8 cellular contexts compared by ENCODE assay signal in genomic region chr2:97992836-97993825, GRCh38. TPM values are rescaled to one million over a fixed set of nuclear protein-coding genes. Genes with fewer than 3 reads are reported as not detected.
DNase-seq lines count a peak whose midpoint lies in the region; ATAC-seq and TF ChIP-seq lines count a peak whose summit lies in the region.

No MANE protein-coding gene starts in this region.

- H3K4me1 ChIP-seq in Loucy (ENCODE audit: insufficient read depth, low read length, poor library complexity, severe bottlenecking), result peaks cover 49% of the 10 kb centered on the region

- peak; percentile 27 for DNase-seq in EH (ENCODE audit: low read depth)
- no peak for DNase-seq in chondrocyte (ENCODE audit: low spot score)
- DNase-seq in stimulated activated CD4-positive, alpha-beta T cell treated with anti-CD3 and anti-CD28 coated beads, Interleukin-2, amount 100 ng/mL, for 48 hours, result no peak

- no peak overlapping the region for H3K27ac Mint-ChIP-seq in chondrocyte (ENCODE audit: unreplicated experiment)

- H3K27me3 ChIP-seq in Loucy (ENCODE audit: insufficient read depth, low read length, poor library complexity, severe bottlenecking) (no peaks in the 10 kb centered on the region), neural cell (ENCODE audit: insufficient read depth, low read depth, low read length) (no peaks in the 10 kb centered on the region)

- H3K4me3 Mint-ChIP-seq in chondrocyte (ENCODE audit: unreplicated experiment), result peak overlapping the region; percentile 82

- H3K9ac ChIP-seq in Loucy (ENCODE audit: low read depth, low read length, poor library complexity, severe bottlenecking), result peak overlapping the region; percentile 88
- H3K9ac ChIP-seq in neural cell (ENCODE audit: low read length), result no peak overlapping the region

- TF ChIP-seq EP300 in neural cell (conservative IDR thresholded peaks at IDR 0.05; ENCODE audit: poor library complexity, severe bottlenecking), result no peak

- H3F3A ChIP-seq in Loucy (ENCODE audit: low read depth), result no peaks in the 10 kb centered on the region
- H3F3A ChIP-seq in neural cell (ENCODE audit: insufficient read depth, low read length, poor library complexity, severe bottlenecking), result no peaks in the 10 kb centered on the region

- H3K9me2 ChIP-seq in Loucy (replicated peaks; ENCODE audit: low read depth, low read length), result no peaks in the 10 kb centered on the region
- H3K9me2 ChIP-seq in neural cell (ENCODE audit: insufficient read depth, low read length), result no peaks in the 10 kb centered on the region

- peaks cover 4% of the 10 kb centered on the region; the same call in 1 of the 2 replicates for H3K9me3 ChIP-seq in Loucy (ENCODE audit: insufficient read depth, low read depth, low read length)
- H3K9me3 ChIP-seq in neural cell (ENCODE audit: low read length), result peaks cover 4% of the 10 kb centered on the region

- peak overlapping the region; percentile 95 for H3K4me3 ChIP-seq in Loucy (ENCODE audit: low read length, poor library complexity, severe bottlenecking)
- H3K4me3 ChIP-seq in neural cell (ENCODE audit: low read length), result peak overlapping the region; percentile 86

- H3K27ac ChIP-seq in neural cell (ENCODE audit: low read length), result no peak overlapping the region

- peaks cover 5% of the 10 kb centered on the region for H3K36me3 Mint-ChIP-seq in chondrocyte (ENCODE audit: low read depth)

- H3K36me3 ChIP-seq in Loucy (ENCODE audit: insufficient read depth, low read length) (no peaks in the 10 kb centered on the region), neural cell (ENCODE audit: insufficient read depth, low read length) (no peaks in the 10 kb centered on the region)

- no peak for TF ChIP-seq CTCF in Loucy (conservative IDR thresholded peaks at IDR 0.05; ENCODE audit: low read length)
- TF ChIP-seq CTCF in chondrocyte (IDR thresholded peaks at IDR 0.05), result no peak
- no peak for TF ChIP-seq CTCF in neural cell (IDR thresholded peaks at IDR 0.05; ENCODE audit: poor library complexity, severe bottlenecking)

- peak overlapping the region; percentile 87 for H3K4me2 ChIP-seq in Loucy (ENCODE audit: low read depth, low read length, poor library complexity, severe bottlenecking)
- H3K4me2 ChIP-seq in neural cell (ENCODE audit: low read length), result peak overlapping the region; percentile 93

- peaks cover 47% of the 10 kb centered on the region for H4K20me1 ChIP-seq in Loucy (ENCODE audit: insufficient read depth, low read length, poor library complexity, severe bottlenecking)
- no peaks in the 10 kb centered on the region for H4K20me1 ChIP-seq in neural cell (ENCODE audit: insufficient read depth)

- peaks cover 29% of the 10 kb centered on the region for H3K4me1 Mint-ChIP-seq in chondrocyte (ENCODE audit: low read depth)

- H3K79me2 ChIP-seq in Loucy (ENCODE audit: insufficient read depth, low read length), result peaks cover 69% of the 10 kb centered on the region
- peaks cover 69% of the 10 kb centered on the region for H3K79me2 ChIP-seq in neural cell (replicated peaks; ENCODE audit: insufficient read depth, low read length)

- H2AFZ ChIP-seq in Loucy (ENCODE audit: low read length), result no peak overlapping the region
- no peak overlapping the region for H2AFZ ChIP-seq in neural cell (ENCODE audit: low read depth, low read length)

- no peaks in the 10 kb centered on the region for H3K27me3 Mint-ChIP-seq in chondrocyte (ENCODE audit: low read depth)

- ATAC-seq in HG02678 (IDR thresholded peaks at IDR 0.05; ENCODE audit: unreplicated experiment), result no peak
- ATAC-seq in HG03175 (IDR thresholded peaks at IDR 0.05; ENCODE audit: unreplicated experiment), result no peak
- no peak for ATAC-seq in GM19397 (IDR thresholded peaks at IDR 0.05; ENCODE audit: unreplicated experiment)

- TF ChIP-seq RAD21 in neural cell (conservative IDR thresholded peaks at IDR 0.05), result no peak

- peaks cover 7% of the 10 kb centered on the region for H3K9me3 Mint-ChIP-seq in chondrocyte (ENCODE audit: low read depth)

TF ChIP-seq in neural cell, 6 proteins besides CTCF, POLR2A, EP300 and RAD21:
- TF ChIP-seq TAF1 (IDR thresholded peaks at IDR 0.05; ENCODE audit: low read depth), result no peak

RNA-seq across cellular contexts. Expression of gene TMEM131, which starts 2.6 kb away (rescaled TPM):
- 31.0 to 31.7 TPM (median 31.4 TPM) in 3 replicates for total RNA-seq in chondrocyte
- 6.6 and 9.6 TPM in 2 replicates for polyA plus RNA-seq in neural cell
- 47.5 and 68.4 TPM in 2 replicates for polyA minus RNA-seq in neural cell
